11 cellular contexts compared by ENCODE assay signal in genomic region chr1:145751491-145752021, GRCh38. TPM values are rescaled to one million over a fixed set of nuclear protein-coding genes. Genes with fewer than 3 reads are reported as not detected.
A peak's percentile ranks its signal among the peaks of the same experiment; 100 is the strongest.
DNase-seq lines count a peak whose midpoint lies in the region; FAIRE-seq and TF ChIP-seq lines count a peak whose summit lies in the region.
"Had no signal": no experiment of that assay in that cellular context is flagged by ENCODE, and none has a peak within 500 bp of the region (broad histone marks: within the 10 kb centered on the region; RNA-seq: fewer than 3 reads in every experiment).

No MANE protein-coding gene starts in this region.

- intact Hi-C loops in PC-9 (cut with micrococcal nuclease; ENCODE audit: unreplicated experiment), result no loop called here

- FAIRE-seq in H54 (lab: Jason Lieb, UNC), result no peak
- FAIRE-seq in astrocyte (lab: Jason Lieb, UNC), result peak; percentile 68
- FAIRE-seq: colon had no signal

- no peak overlapping the region for H2AFZ ChIP-seq in astrocyte (ENCODE audit: low read depth, low read length)
- no peak overlapping the region for H2AFZ ChIP-seq in hepatocyte
- no peak overlapping the region for H2AFZ ChIP-seq in PC-9

- H3K27ac Mint-ChIP-seq in astrocyte (ENCODE audit: unreplicated experiment), result peak overlapping the region; percentile 88
- H3K27ac Mint-ChIP-seq: activated B cell treated with CpG ODN at 0.5 μM for 24 hours had no signal

- no peaks in the 10 kb centered on the region for H3K27me3 Mint-ChIP-seq in astrocyte (ENCODE audit: low read depth, unreplicated experiment)
- H3K27me3 Mint-ChIP-seq: activated B cell treated with CpG ODN at 0.5 μM for 24 hours had no signal

- WGBS in hepatocyte (ENCODE audit: low lambda C conversion rate, missing lambda C conversion rate), result 84% methylated on average over 4 of the region's 4 CpGs

- peak overlapping the region; percentile 73 for H3K9ac ChIP-seq in astrocyte (ENCODE audit: low read length)
- no peak overlapping the region for H3K9ac ChIP-seq in subcutaneous abdominal adipose tissue (ENCODE audit: low read length in 5 of 5)

- peak overlapping the region; percentile 91 for H3K27ac ChIP-seq in astrocyte (ENCODE audit: low read depth, low read length)
- H3K27ac ChIP-seq in hepatocyte, result peak overlapping the region; percentile 43
- peak overlapping the region; percentile 28 for H3K27ac ChIP-seq in subcutaneous abdominal adipose tissue (ENCODE audit: low read depth, low read length)
- no peak overlapping the region for H3K27ac ChIP-seq in PC-9

- H3K4me3 ChIP-seq in astrocyte (ENCODE audit: insufficient read depth, low read depth, low read length), result no peak overlapping the region
- no peak overlapping the region for H3K4me3 ChIP-seq in hepatocyte
- no peak overlapping the region for H3K4me3 ChIP-seq in subcutaneous abdominal adipose tissue (ENCODE audit: low read depth in 1 of 5, low read length in 5 of 5)
- H3K4me3 ChIP-seq in PC-9, result no peak overlapping the region

- CTCF ChIA-PET in PC-9 (lab: Charles Lee), result interaction anchor here (0.6 kb wide), 2 partner anchors 255 to 256 kb away, joined by 3 read pairs; no protein-coding TSS in a partner anchor

- peaks cover 3% of the 10 kb centered on the region for H3K79me2 ChIP-seq in astrocyte (ENCODE audit: insufficient read depth, low read length)
- peaks cover 6% of the 10 kb centered on the region for H3K79me2 ChIP-seq in hepatocyte
- H3K79me2 ChIP-seq in PC-9 (ENCODE audit: low read depth), result no peaks in the 10 kb centered on the region

- H3K9me3 Mint-ChIP-seq in astrocyte (ENCODE audit: unreplicated experiment), result no peaks in the 10 kb centered on the region
- H3K9me3 Mint-ChIP-seq: activated B cell treated with CpG ODN at 0.5 μM for 24 hours had no signal

- no TSS peak for BruUV-seq in PC-9 (replicated peaks; lab: Mats Ljungman, UMichigan)

- H3K9me2 ChIP-seq in hepatocyte (replicated peaks; ENCODE audit: insufficient read depth) (no peaks in the 10 kb centered on the region), PC-9 (ENCODE audit: insufficient read depth) (no peaks in the 10 kb centered on the region)

- no peak for TF ChIP-seq POLR2A in H54 (IDR thresholded peaks at IDR 0.05; ENCODE audit: low read depth, low read length)
- no peak for TF ChIP-seq POLR2A in erythroblast (IDR thresholded peaks at IDR 0.05; ENCODE audit: low read length)

- H3F3A ChIP-seq in PC-9 (ENCODE audit: insufficient read depth, low read depth), result 0 out of 2 replicates have a peak, but pooled peaks cover 4% of the 10 kb centered on the region

- no peaks in the 10 kb centered on the region for H3K27me3 ChIP-seq in astrocyte (ENCODE audit: insufficient read depth, low read length)
- no peaks in the 10 kb centered on the region for H3K27me3 ChIP-seq in hepatocyte
- H3K27me3 ChIP-seq in subcutaneous abdominal adipose tissue (ENCODE audit: control insufficient read depth in 5 of 5, insufficient read depth in 4 of 5, low read length in 5 of 5), result no peaks in the 10 kb centered on the region
- H3K27me3 ChIP-seq in PC-9 (ENCODE audit: insufficient read depth, low read depth), result no peaks in the 10 kb centered on the region

- TF ChIP-seq CTCF in astrocyte (IDR thresholded peaks at IDR 0.05; ENCODE audit: insufficient read depth, low read depth, low read length) (no peak), hepatocyte (IDR thresholded peaks at IDR 0.05; ENCODE audit: poor library complexity) (no peak), PC-9 (conservative IDR thresholded peaks at IDR 0.05) (no peak)

- H3K4me1 Mint-ChIP-seq in astrocyte (ENCODE audit: low read depth, unreplicated experiment), result peaks cover 22% of the 10 kb centered on the region
- H3K4me1 Mint-ChIP-seq: activated B cell treated with CpG ODN at 0.5 μM for 24 hours had no signal

- POLR2A ChIA-PET in PC-9 (lab: Charles Lee; ENCODE audit: unreplicated experiment), result interaction anchor here (0.7 kb wide), 1 partner anchor 74 kb away, joined by 3 read pairs; no protein-coding TSS in a partner anchor

- H3K9me3 ChIP-seq in astrocyte (ENCODE audit: insufficient read depth, low read depth, low read length) (no peaks in the 10 kb centered on the region), hepatocyte (ENCODE audit: low read depth) (no peaks in the 10 kb centered on the region), subcutaneous abdominal adipose tissue (ENCODE audit: control insufficient read depth in 5 of 5, low read length in 5 of 5) (no peaks in the 10 kb centered on the region), PC-9 (ENCODE audit: insufficient read depth, low read depth) (no peaks in the 10 kb centered on the region)

- peaks cover 23% of the 10 kb centered on the region for H3K36me3 Mint-ChIP-seq in astrocyte (ENCODE audit: low read depth, unreplicated experiment)

- H3K4me2 ChIP-seq in astrocyte (ENCODE audit: low read length), result peak overlapping the region; percentile 65
- H3K4me2 ChIP-seq in hepatocyte, result no peak overlapping the region
- H3K4me2 ChIP-seq in PC-9, result no peak overlapping the region

- peak overlapping the region; percentile 52 for H3K4me3 Mint-ChIP-seq in astrocyte (ENCODE audit: unreplicated experiment)
- H3K4me3 Mint-ChIP-seq: activated B cell treated with CpG ODN at 0.5 μM for 24 hours had no signal

- DNase-seq in H54 (ENCODE audit: insufficient read length, low spot score) (peak; percentile 19), astrocyte (ENCODE audit: low read depth) (peak; percentile 97), hepatocyte (ENCODE audit: low spot score) (peak; percentile 16), erythroblast (lab: John Stamatoyannopoulos, UW) (no peak), PC-9 (no peak), ecto neural progenitor cell (ENCODE audit: low spot score) (no peak), NCI-H1436 treated with DMSO at 0.1 percent for 48 hours (lab: John Stamatoyannopoulos, UW) (no peak)
- DNase-seq: activated B cell treated with CpG ODN at 0.5 μM for 24 hours, NCI-H82 had no signal

- peaks cover 18% of the 10 kb centered on the region for H3K36me3 ChIP-seq in astrocyte (ENCODE audit: insufficient read depth, low read length)
- no peaks in the 10 kb centered on the region for H3K36me3 ChIP-seq in hepatocyte (replicated peaks; ENCODE audit: insufficient read depth, low read depth)
- peaks cover 26 to 62% (median 47%) of the 10 kb centered on the region in 5 donors for H3K36me3 ChIP-seq in subcutaneous abdominal adipose tissue (ENCODE audit: control insufficient read depth in 5 of 5, insufficient read depth in 5 of 5, low read length in 5 of 5)
- peaks cover 3% of the 10 kb centered on the region; the same call in 1 of the 2 replicates for H3K36me3 ChIP-seq in PC-9 (ENCODE audit: low read depth)

- H4K20me1 ChIP-seq in astrocyte (ENCODE audit: insufficient read depth, low read length) (peaks cover 4% of the 10 kb centered on the region), hepatocyte (ENCODE audit: insufficient read depth, poor library complexity, severe bottlenecking) (no peaks in the 10 kb centered on the region), PC-9 (ENCODE audit: insufficient read depth) (no peaks in the 10 kb centered on the region)

- peaks cover 18% of the 10 kb centered on the region for H3K4me1 ChIP-seq in astrocyte (ENCODE audit: insufficient read depth, low read length)
- no peaks in the 10 kb centered on the region for H3K4me1 ChIP-seq in hepatocyte (ENCODE audit: insufficient read depth)
- H3K4me1 ChIP-seq in subcutaneous abdominal adipose tissue (ENCODE audit: control insufficient read depth in 5 of 5, insufficient read depth in 5 of 5, low read length in 5 of 5), result peaks cover 0 to 9% (median 6%) of the 10 kb centered on the region in 5 donors
- no peaks in the 10 kb centered on the region for H3K4me1 ChIP-seq in PC-9 (replicated peaks; ENCODE audit: insufficient read depth)

RNA-seq across cellular contexts. Expression of gene CD160, which starts 32.3 kb away (rescaled TPM):
- total RNA-seq in astrocyte (not detected in 2 replicates), hepatocyte (not detected in 2 replicates), PC-9 (2021) (not detected in 2 replicates)
- not detected in 2 replicates for polyA plus RNA-seq in hepatocyte
- total RNA-seq: activated B cell treated with CpG ODN at 0.5 μM for 24 hours had no signal

RNA-seq across cellular contexts. Expression of gene PDZK1, which starts 44.4 kb away (rescaled TPM):
- total RNA-seq in astrocyte (0.68 and 0.70 TPM in 2 replicates), hepatocyte (44.9 and 50.5 TPM in 2 replicates), PC-9 (2021) (2.7 and 3.4 TPM in 2 replicates)
- polyA plus RNA-seq in hepatocyte, result 30.4 and 44.1 TPM in 2 replicates

Comparison
In these comparisons a context has a peak if more than half of its experiments do, and no peak if none do; other contexts are left out.
1. DNase-seq: peak in H54 (single experiment), astrocyte (single experiment) and hepatocyte (single experiment); none in erythroblast (0 of 2), PC-9 (0 of 2), ecto neural progenitor cell (single experiment) and NCI-H1436 treated with DMSO at 0.1 percent for 48 hours (single experiment).
2. RNA of gene PDZK1, which starts 44.4 kb away (total RNA-seq): 44.9 to 50.5 TPM in hepatocyte; 2.7 to 3.4 TPM in PC-9 and 0.68 to 0.70 TPM in astrocyte; every median in the first group is over 10 times any median in the second.